20 cellular contexts compared by ENCODE assay signal in genomic region chr14:104445086-104445485, GRCh38.
"Had no signal": no experiment of that assay in that cellular context is flagged by ENCODE, and none has a peak within 500 bp of the region (broad histone marks: within the 10 kb centered on the region; RNA-seq: fewer than 3 reads in every experiment).

No MANE protein-coding gene starts in this region.

- H3K4me1 Mint-ChIP-seq: immature natural killer cell, T-cell had no signal

- H3K36me3 ChIP-seq: left ventricle myocardium inferior, ovary, SJCRH30, tibial artery, WERI-Rb-1 had no signal

- H3K4me3 Mint-ChIP-seq: dendritic cell treated with granulocyte-macrophage colony-stimulating factor and Interleukin-4, amounts not matched to agents 40 ng/mL and 50 ng/mL, for 4 days; immature natural killer cell; natural killer cell treated with Interleukin-12 subunit alpha and Interleukin-12 subunit beta and Interleukin-15 and Interleukin-18, amount 100 ng/mL, for 72 hours; T-cell had no signal

- H3K27ac Mint-ChIP-seq: dendritic cell treated with granulocyte-macrophage colony-stimulating factor and Interleukin-4, amounts not matched to agents 40 ng/mL and 50 ng/mL, for 4 days; immature natural killer cell; natural killer cell treated with Interleukin-12 subunit alpha and Interleukin-12 subunit beta and Interleukin-15 and Interleukin-18, amount 100 ng/mL, for 72 hours; T-cell had no signal

- ATAC-seq: foreskin keratinocyte; natural killer cell treated with Interleukin-12 subunit alpha and Interleukin-12 subunit beta and Interleukin-15 and Interleukin-18, amount 100 ng/mL, for 72 hours; psoas muscle; sciatic nerve; stimulated activated naive CD8-positive, alpha-beta T cell treated with anti-CD3 and anti-CD28 coated beads, Interleukin-15, Interleukin-2, amounts not matched to agents 100 U/mL and 50 U/mL, for 24 hours; T-cell had no signal

- H3K4me1 ChIP-seq: foreskin keratinocyte, left ventricle myocardium inferior, psoas muscle, SJCRH30, tibial artery had no signal

- H3K4me3 ChIP-seq: left ventricle myocardium inferior, ovary, psoas muscle, SJCRH30, tibial artery had no signal

- H3K9me3 ChIP-seq: ovary had no signal

- H3K27me3 ChIP-seq: foreskin keratinocyte, ovary, SJCRH30 had no signal

- DNase-seq: activated naive CD4-positive, alpha-beta T cell treated with Interleukin-2 at 50 U/mL for 16 hours; activated T-cell treated with anti-CD3 and anti-CD28 coated beads for 4 hours; amygdala; effector CD8-positive, alpha-beta T cell; foreskin keratinocyte; immature natural killer cell; left ventricle myocardium inferior; mammary epithelial cell; midbrain; psoas muscle; SJCRH30; small intestine; stimulated activated naive CD8-positive, alpha-beta T cell treated with anti-CD3 and anti-CD28 coated beads, Interleukin-15, Interleukin-2, amounts not matched to agents 100 U/mL and 50 U/mL, for 24 hours; WERI-Rb-1 had no signal

- H3K27ac ChIP-seq: foreskin keratinocyte, left ventricle myocardium inferior, ovary, psoas muscle, SJCRH30, tibial artery, WERI-Rb-1 had no signal
